In genomic region chr18:49743296-49743567, GRCh38 we compare ENCODE assay signal across 27 cellular contexts.
"Had no signal": no experiment of that assay in that cellular context is flagged by ENCODE, and none has a peak within 500 bp of the region (broad histone marks: within the 10 kb centered on the region; RNA-seq: fewer than 3 reads in every experiment).

No MANE protein-coding gene starts in this region.

- H3K9me3 ChIP-seq: heart left ventricle, neutrophil, ovary, prostate gland, testis, transverse colon had no signal

- H3K4me3 Mint-ChIP-seq: activated B cell treated with CpG ODN at 0.5 μM for 24 hours; activated naive CD8-positive, alpha-beta T cell; activated T-cell treated with anti-CD3 and anti-CD28 coated beads, Interleukin-2, amount 50 U/mL, for 72 hours; immature natural killer cell; natural killer cell treated with Interleukin-12 subunit alpha and Interleukin-12 subunit beta and Interleukin-15 and Interleukin-18, amount 100 ng/mL, for 72 hours; stimulated activated naive B cell treated with anti-CD40 and anti-IgM and Interleukin-4, amounts not matched to agents 10 μg/mL and 1 μg/mL and 100 μg/mL, for 72 hours; T-helper 2 cell treated with Interferon-gamma antibody and Interleukin-4, amounts not matched to agents 5 μg/mL and 100 μg/mL, for 36 hours had no signal

- H3K9me3 Mint-ChIP-seq: activated B cell treated with CpG ODN at 0.5 μM for 24 hours; activated T-cell treated with anti-CD3 and anti-CD28 coated beads, Interleukin-2, amount 50 U/mL, for 72 hours; natural killer cell treated with Interleukin-12 subunit alpha and Interleukin-12 subunit beta and Interleukin-15 and Interleukin-18, amount 100 ng/mL, for 72 hours; T-helper 2 cell treated with Interferon-gamma antibody and Interleukin-4, amounts not matched to agents 5 μg/mL and 100 μg/mL, for 36 hours had no signal

- H3K27ac Mint-ChIP-seq: activated B cell treated with CpG ODN at 0.5 μM for 24 hours; activated naive CD8-positive, alpha-beta T cell; activated T-cell treated with anti-CD3 and anti-CD28 coated beads, Interleukin-2, amount 50 U/mL, for 72 hours; immature natural killer cell; natural killer cell treated with Interleukin-12 subunit alpha and Interleukin-12 subunit beta and Interleukin-15 and Interleukin-18, amount 100 ng/mL, for 72 hours; stimulated activated naive B cell treated with anti-CD40 and anti-IgM and Interleukin-4, amounts not matched to agents 10 μg/mL and 1 μg/mL and 100 μg/mL, for 72 hours; T-helper 2 cell treated with Interferon-gamma antibody and Interleukin-4, amounts not matched to agents 5 μg/mL and 100 μg/mL, for 36 hours had no signal

- DNase-seq: activated B cell treated with CpG ODN at 0.5 μM for 24 hours; activated CD4-positive, alpha-beta T cell treated with anti-CD3 and anti-CD28 coated beads, Interleukin-2, amount 50 U/mL, for 4 hours; activated naive CD4-positive, alpha-beta T cell treated with Interleukin-2 at 50 U/mL for 16 hours; activated T-cell treated with anti-CD3 and anti-CD28 coated beads for 4 hours; activated T-cell treated with anti-CD3 and anti-CD28 coated beads, Interleukin-2, amount 50 U/mL, for 72 hours; anterior cingulate cortex; dermis blood vessel endothelial cell; effector CD4-positive, alpha-beta T cell; foreskin fibroblast; heart left ventricle; hypothalamus; immature natural killer cell; ovary; stimulated activated CD4-positive, alpha-beta T cell treated with anti-CD3 and anti-CD28 coated beads, Interleukin-15, amount 100 ng/mL, for 24 hours; stimulated activated CD4-positive, alpha-beta T cell treated with anti-CD3 and anti-CD28 coated beads, Interleukin-2, amount 100 ng/mL, for 24 hours; stimulated activated naive B cell treated with anti-CD40 and anti-IgM and Interleukin-4, amounts not matched to agents 10 μg/mL and 1 μg/mL and 100 μg/mL, for 72 hours; T-helper 1 cell; testis; transverse colon had no signal

- H3K4me1 Mint-ChIP-seq: activated B cell treated with CpG ODN at 0.5 μM for 24 hours; immature natural killer cell; stimulated activated naive B cell treated with anti-CD40 and anti-IgM and Interleukin-4, amounts not matched to agents 10 μg/mL and 1 μg/mL and 100 μg/mL, for 72 hours had no signal

- FAIRE-seq: colon, endometrium, urothelium cell line had no signal

- ATAC-seq: activated T-cell treated with anti-CD3 and anti-CD28 coated beads, Interleukin-2, amount 50 U/mL, for 72 hours; heart left ventricle; natural killer cell treated with Interleukin-12 subunit alpha and Interleukin-12 subunit beta and Interleukin-15 and Interleukin-18, amount 100 ng/mL, for 72 hours; stimulated activated naive B cell treated with anti-CD40 and anti-IgM and Interleukin-4, amounts not matched to agents 10 μg/mL and 1 μg/mL and 100 μg/mL, for 72 hours had no signal

- H3K27ac ChIP-seq: heart left ventricle, neutrophil, ovary, prostate gland, testis, transverse colon had no signal

- H3K4me1 ChIP-seq: heart left ventricle, prostate gland, testis, transverse colon had no signal

- H3K36me3 Mint-ChIP-seq: activated naive CD8-positive, alpha-beta T cell; immature natural killer cell; natural killer cell treated with Interleukin-12 subunit alpha and Interleukin-12 subunit beta and Interleukin-15 and Interleukin-18, amount 100 ng/mL, for 72 hours had no signal

- H3K4me3 ChIP-seq: heart left ventricle, ovary, prostate gland, testis, transverse colon had no signal

- H3K27me3 ChIP-seq: neutrophil, ovary, testis had no signal

- H3K36me3 ChIP-seq: heart left ventricle, neutrophil, ovary, prostate gland, transverse colon had no signal
